In the genomic region with DNA sequence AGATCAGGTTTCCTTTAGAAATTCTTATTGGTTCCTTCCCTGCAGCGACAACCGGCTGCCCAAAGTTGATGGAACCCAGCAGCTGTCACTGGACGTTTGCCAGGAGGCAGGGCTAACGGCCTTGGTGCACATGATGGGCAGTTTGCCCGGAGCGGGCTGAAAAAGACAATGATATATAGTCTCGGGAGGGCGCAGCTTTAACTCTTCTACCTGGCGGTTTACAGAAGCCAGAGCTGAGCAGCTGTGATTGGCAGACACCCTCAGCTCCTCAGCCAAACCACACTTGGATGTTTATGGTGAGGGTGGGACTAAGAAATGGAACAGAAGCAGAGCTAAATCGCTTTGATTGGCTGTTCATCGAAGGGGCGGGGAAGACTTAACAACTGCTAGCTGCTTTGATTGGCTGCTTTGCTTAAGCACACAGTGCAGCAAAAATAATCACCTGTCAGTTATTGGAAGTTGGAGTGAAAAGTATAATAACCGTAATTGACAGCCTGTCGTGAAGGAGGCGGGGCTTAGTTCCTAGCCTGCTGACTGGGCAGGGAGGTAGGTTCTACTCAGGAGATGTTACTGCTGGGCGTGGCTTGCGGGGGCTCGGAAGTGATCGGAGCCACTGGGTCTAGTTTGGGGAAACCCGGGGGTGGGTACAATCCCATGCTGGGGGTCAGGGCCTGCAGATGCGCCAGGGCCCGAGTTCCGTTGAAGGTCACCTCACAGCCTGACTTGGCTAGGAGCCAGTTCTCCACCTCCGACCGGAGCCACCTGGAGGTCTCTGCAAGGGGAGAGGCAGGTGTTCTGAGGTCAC, we compare ENCODE assay signal across 8 cellular contexts. TPM values are rescaled to one million over a fixed set of nuclear protein-coding genes. Genes with fewer than 3 reads are reported as not detected.
DNase-seq lines count a peak whose midpoint lies in the region; ATAC-seq and TF ChIP-seq lines count a peak whose summit lies in the region.

No MANE protein-coding gene starts in this region.

- no peaks in the 10 kb centered on the region for H3K36me3 ChIP-seq in aorta (ENCODE audit: control insufficient read depth in 1 of 2, insufficient read depth in 2 of 2, low read length in 1 of 2)

- H3K4me1 ChIP-seq in aorta (ENCODE audit: control insufficient read depth in 1 of 2, insufficient read depth in 2 of 2, low read length in 2 of 2): no peaks in the 10 kb centered on the region

- WGBS in aorta, 2 donors: 1 to 2% methylated on average over 23 to 25 of the region's 25 CpGs

- ATAC-seq in GM18502 (IDR thresholded peaks at IDR 0.05; ENCODE audit: poor library complexity, unreplicated experiment) (peak; percentile 59), HG02938 (IDR thresholded peaks at IDR 0.05; ENCODE audit: unreplicated experiment) (peak; percentile 59), aorta (ENCODE audit: low FRiP score) (peak; percentile 81)

- H3K27ac ChIP-seq in aorta (ENCODE audit: low read depth in 1 of 2, low read length in 2 of 2): peak overlapping the region in 1 of 2 donors; percentile 41

- peak overlapping the region; percentile 20 for H3K4me3 ChIP-seq in astrocyte of the cerebellum (ENCODE audit: low read depth, low read length)
- no peak overlapping the region for H3K4me3 ChIP-seq in aorta (ENCODE audit: low read length in 2 of 2)

- no peak for TF ChIP-seq CTCF in astrocyte of the cerebellum (IDR thresholded peaks at IDR 0.05; ENCODE audit: low read depth, low read length, missing control alignments)

- no peaks in the 10 kb centered on the region for H3K27me3 ChIP-seq in aorta (ENCODE audit: control insufficient read depth in 1 of 2, insufficient read depth in 2 of 2, low read length in 1 of 2)

- in situ Hi-C loops in astrocyte of the cerebellum (cut with HindIII; ENCODE audit: low sequenced_read_pairs): no loop called here

- H3K9me3 ChIP-seq in aorta (ENCODE audit: control insufficient read depth, low read length): no peaks in the 10 kb centered on the region

- intact Hi-C loops in aorta (cut with DNase I): loop anchor here in 1 of 2 donors (10.0 kb wide), 2 partner anchors 68 to 252 kb away; no protein-coding TSS in a partner anchor

- DNase-seq in NCI-H1694 treated with DMSO at 0.1 percent for 48 hours (lab: John Stamatoyannopoulos, UW) (peak; percentile 100), T-helper 22 cell (ENCODE audit: low read depth) (peak; percentile 97), astrocyte of the cerebellum (ENCODE audit: low read depth) (peak; percentile 98), hepatic stellate cell (ENCODE audit: low spot score) (peak; percentile 96), renal cortical epithelial cell (ENCODE audit: low read depth) (peak; percentile 100), aorta (peak; percentile 90 to 92)

RNA-seq across cellular contexts. Expression of gene EMP3, which starts 7.5 kb away (rescaled TPM):
- total RNA-seq in renal cortical epithelial cell (30.3 and 48.8 TPM in 2 replicates), aorta (100 to 1,000 TPM; 107 to 151 TPM)
- 100 to 1,000 TPM; 109 to 149 TPM for polyA plus RNA-seq in aorta

RNA-seq across cellular contexts. Expression of gene TMEM143, which starts 30.9 kb away (rescaled TPM):
- 1.9 and 4.9 TPM in 2 replicates for total RNA-seq in renal cortical epithelial cell
- 1 to 10 TPM; 4.9 to 9.2 TPM for total RNA-seq in aorta
- 1 to 10 TPM; 6.4 to 6.6 TPM for polyA plus RNA-seq in aorta

RNA-seq across cellular contexts. Expression of gene SYNGR4, which starts 31.3 kb away (rescaled TPM):
- not detected in 2 replicates for total RNA-seq in renal cortical epithelial cell
- not detected for total RNA-seq in aorta
- polyA plus RNA-seq in aorta: not detected

RNA-seq across cellular contexts. Expression of gene KDELR1, which starts 58.5 kb away (rescaled TPM):
- total RNA-seq in renal cortical epithelial cell (63.7 and 116 TPM in 2 replicates), aorta (100 to 1,000 TPM in 1 of 2 donors, 10 to 100 TPM in 1; 94.0 to 128 TPM)
- polyA plus RNA-seq in aorta: 100 to 1,000 TPM in 1 of 2 donors, 10 to 100 TPM in 1; 60.7 to 122 TPM
